8 cellular contexts compared by ENCODE assay signal in the genomic region with DNA sequence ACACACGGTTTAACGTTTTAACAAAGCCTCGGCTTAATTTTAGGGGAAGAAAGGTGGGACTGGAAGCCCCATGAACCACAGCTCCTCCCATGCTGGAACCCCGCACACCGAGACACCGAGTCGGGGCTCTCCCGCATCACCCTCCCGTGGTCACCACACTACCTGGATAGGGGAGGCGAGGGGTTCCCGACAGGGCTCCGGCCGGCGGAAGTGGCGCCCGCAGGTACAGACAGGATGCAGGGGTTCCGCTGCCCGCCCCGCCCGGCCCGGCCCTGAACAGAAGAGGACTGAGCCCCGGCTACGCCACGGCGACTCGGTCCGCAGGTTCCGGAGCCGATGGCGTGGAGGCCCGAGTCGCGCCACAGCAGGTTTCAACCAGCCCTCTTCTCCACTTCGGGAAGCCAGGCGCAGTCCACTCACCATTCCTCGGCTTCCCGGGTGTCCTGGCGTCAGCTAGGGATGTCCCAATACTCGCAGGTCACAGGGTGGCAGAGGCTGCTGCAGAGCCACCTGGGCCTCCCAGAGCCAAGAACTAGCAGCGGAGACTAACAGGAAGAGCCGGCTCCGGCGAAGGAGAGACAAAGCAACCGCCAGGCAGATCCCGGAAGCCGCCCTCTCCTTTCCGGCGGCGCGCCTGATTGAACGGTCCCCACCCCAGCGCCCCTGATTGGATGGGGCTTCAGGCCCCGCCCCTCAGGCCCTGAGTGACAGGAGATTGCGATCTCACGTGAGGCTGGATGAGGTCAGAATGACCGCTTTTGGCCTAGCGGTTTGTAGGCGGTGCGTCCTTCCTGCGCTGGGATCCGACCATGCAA. TPM values are rescaled to one million over a fixed set of nuclear protein-coding genes. Genes with fewer than 3 reads are reported as not detected.
DNase-seq lines count a peak whose midpoint lies in the region; ATAC-seq and TF ChIP-seq lines count a peak whose summit lies in the region.

Gene ZNF669 (minus strand): TSS at position 580 of the 815 bp plus-strand sequence. CDS start 157 bp downstream, at position 423.

- H3K9me3 ChIP-seq in right lobe of liver = peaks cover 0 to 25% (median 7%) of the 10 kb centered on the region in 4 donors

- H3K27ac ChIP-seq in dorsolateral prefrontal cortex = peak within 1 kb of the TSS in 55 of 59 donors; percentile 37 to 93 (median 77)
- H3K27ac ChIP-seq in right lobe of liver = peak within 1 kb of the TSS; percentile 28 to 79 (median 42)

- peak; percentile 99 for ATAC-seq in GM19397 (IDR thresholded peaks at IDR 0.05; ENCODE audit: unreplicated experiment)
- ATAC-seq in HG03565 (IDR thresholded peaks at IDR 0.05; ENCODE audit: unreplicated experiment) = peak; percentile 97
- ATAC-seq in right lobe of liver = peak; percentile 99 to 100 (median 100)

- no peaks in the 10 kb centered on the region for H3K27me3 ChIP-seq in dorsolateral prefrontal cortex
- no peaks in the 10 kb centered on the region for H3K27me3 ChIP-seq in right lobe of liver

- DNase-seq in CD1c-positive myeloid dendritic cell (ENCODE audit: extremely low spot score) (peak; percentile 98), NCI-H748 treated with DMSO at 0.1 percent for 48 hours (lab: John Stamatoyannopoulos, UW) (peak; percentile 77), dorsolateral prefrontal cortex (peak; percentile 95 to 98 (median 98)), right lobe of liver (peak; percentile 94 to 97 (median 96))
- peak; percentile 83 to 93 for DNase-seq in activated CD4-positive, alpha-beta T cell treated with anti-CD3 and anti-CD28 coated beads, Interleukin-2, amount 50 U/mL, for 24 hours (ENCODE audit: low read depth in 1 of 2, low spot score in 1 of 2)
- DNase-seq in stimulated activated CD4-positive, alpha-beta T cell treated with anti-CD3 and anti-CD28 coated beads, Interleukin-4, amount 100 ng/mL, for 24 hours = peak; percentile 95

- peak in 24 of 56 donors; percentile 2 to 47 (median 22) for TF ChIP-seq CTCF in dorsolateral prefrontal cortex (IDR thresholded peaks at IDR 0.05 in 54 of 56, conservative IDR thresholded peaks at IDR 0.05 in 2 of 56; ENCODE audit: low read depth in 1 of 56, partially characterized antibody in 56 of 56)
- no peak for TF ChIP-seq CTCF in right lobe of liver (IDR thresholded peaks at IDR 0.05)

- H3K4me3 ChIP-seq in dorsolateral prefrontal cortex (peak within 1 kb of the TSS; percentile 67 to 98 (median 90)), right lobe of liver (peak within 1 kb of the TSS; percentile 61 to 82 (median 79))

- peak; percentile 84 for TF ChIP-seq POLR2A in right lobe of liver (IDR thresholded peaks at IDR 0.05)

- WGBS in right lobe of liver (ENCODE audit: insufficient coverage, low coverage, low lambda C conversion rate, missing lambda C conversion rate) = 2% methylated on average over 18 of the region's 61 CpGs

- H3K36me3 ChIP-seq in right lobe of liver = peaks cover 0 to 18% (median 10%) of the 10 kb centered on the region in 4 donors

- no peaks in the 10 kb centered on the region for H3K4me1 ChIP-seq in right lobe of liver

- intact Hi-C loops in dorsolateral prefrontal cortex (cut with DNase I) (loop anchor here (2.0 to 10.0 kb wide), 4 partner anchors 25 to 228 kb away; partner anchors contain the start of genes AHCTF1 (in 2 of the 2), ZNF496 (in 1 of the 2) and ZNF670 (in 1 of the 2)), right lobe of liver (cut with DNase I) (no loop called here)

RNA-seq across cellular contexts. Expression of gene ZNF669, which starts in this region (rescaled TPM):
- total RNA-seq in dorsolateral prefrontal cortex (10 to 100 TPM in 5 of 120 experiments, 1 to 10 TPM in 115; 4.1 to 11.4 (median 7.1) TPM), right lobe of liver (1 to 10 TPM in 5 of 6 experiments, under 1 TPM in 1; 0.90 to 2.6 (median 1.5) TPM)

Comparison
In these comparisons a context has a peak if more than half of its experiments do, and no peak if none do; other contexts are left out.
1. Peak in every context shown above with its lines: DNase-seq, ATAC-seq, H3K4me3 ChIP-seq and H3K27ac ChIP-seq.
2. intact Hi-C loops: an anchor here in dorsolateral prefrontal cortex (2.0 to 10.0 kb wide); none called in right lobe of liver.